Comparison of ENCODE assay signal across 8 cellular contexts in genomic region chr11:76236092-76237026, GRCh38. TPM values are rescaled to one million over a fixed set of nuclear protein-coding genes. Genes with fewer than 3 reads are reported as not detected.
DNase-seq lines count a peak whose midpoint lies in the region; ATAC-seq and TF ChIP-seq lines count a peak whose summit lies in the region.

No MANE protein-coding gene starts in this region.

- H3K36me3 Mint-ChIP-seq in progenitor cell of endocrine pancreas (ENCODE audit: insufficient read depth): no peaks in the 10 kb centered on the region

- H3K4me3 Mint-ChIP-seq in progenitor cell of endocrine pancreas (ENCODE audit: low read depth): peak overlapping the region; percentile 98

- no peaks in the 10 kb centered on the region for H3K36me3 ChIP-seq in right atrium auricular region

- H3K4me1 Mint-ChIP-seq in progenitor cell of endocrine pancreas (ENCODE audit: low read depth): peaks cover 2% of the 10 kb centered on the region

- peaks cover 18% of the 10 kb centered on the region for H3K27me3 Mint-ChIP-seq in progenitor cell of endocrine pancreas

- H3K4me3 ChIP-seq in right atrium auricular region: peak overlapping the region; percentile 75 to 85

- no peaks in the 10 kb centered on the region for H3K27me3 ChIP-seq in right atrium auricular region

- TF ChIP-seq CTCF in right atrium auricular region (IDR thresholded peaks at IDR 0.05): no peak
- TF ChIP-seq CTCF in progenitor cell of endocrine pancreas (IDR thresholded peaks at IDR 0.05; ENCODE audit: unreplicated experiment): no peak

- H3K27ac Mint-ChIP-seq in progenitor cell of endocrine pancreas: peak overlapping the region; percentile 99

- DNase-seq in A172 (ENCODE audit: low spot score) (peak; percentile 57), HT-29 (ENCODE audit: low spot score) (peak; percentile 78), RKO (ENCODE audit: low spot score) (peak; percentile 79), amygdala (lab: John Stamatoyannopoulos, UW) (peak in 38 of 56 donors; percentile 42 to 91 (median 74)), right atrium auricular region (ENCODE audit: low spot score) (peak; percentile 73), progenitor cell of endocrine pancreas (ENCODE audit: low spot score, unreplicated experiment) (peak; percentile 59)

- H3K9me3 ChIP-seq in right atrium auricular region: no peaks in the 10 kb centered on the region

- H3K9me3 Mint-ChIP-seq in progenitor cell of endocrine pancreas (ENCODE audit: low read depth): no peaks in the 10 kb centered on the region

- peak overlapping the region; percentile 87 for H3K27ac ChIP-seq in right atrium auricular region

- H3K4me1 ChIP-seq in right atrium auricular region: peaks cover 0 to 12% of the 10 kb centered on the region in 2 donors

- no peak for TF ChIP-seq POLR2A in GM18505 (IDR thresholded peaks at IDR 0.05; ENCODE audit: borderline replicate concordance, extremely low read depth, insufficient read depth, insufficient read length)

- peak; percentile 23 for ATAC-seq in GM18505 (IDR thresholded peaks at IDR 0.05; ENCODE audit: unreplicated experiment)
- ATAC-seq in HG03469 (IDR thresholded peaks at IDR 0.05; ENCODE audit: unreplicated experiment): no peak

RNA-seq across cellular contexts. Expression of gene WNT11, which starts 30.1 kb away (rescaled TPM):
- total RNA-seq in A172 (2014; rRNA removed; shearing (Covaris generic)): 0.98 and 2.6 TPM in 2 replicates
- 67.7 and 78.8 TPM in 2 replicates for total RNA-seq in HT-29 (2014; rRNA removed; shearing (Covaris generic))
- total RNA-seq in right atrium auricular region: 1 to 10 TPM; 1.6 to 6.8 TPM
- 1.5 and 1.7 TPM in 2 replicates for total RNA-seq in progenitor cell of endocrine pancreas
